In genomic region chr16:50313596-50314483, GRCh38 we compare ENCODE assay signal across 8 cellular contexts. TPM values are rescaled to one million over a fixed set of nuclear protein-coding genes. Genes with fewer than 3 reads are reported as not detected.
DNase-seq lines count a peak whose midpoint lies in the region; ATAC-seq and TF ChIP-seq lines count a peak whose summit lies in the region.

No MANE protein-coding gene starts in this region.

- H3K27ac Mint-ChIP-seq in osteocyte (ENCODE audit: unreplicated experiment), result no peak overlapping the region

- peak; percentile 81 for DNase-seq in CD1c-positive myeloid dendritic cell (ENCODE audit: extremely low spot score)
- DNase-seq in activated CD4-positive, alpha-beta T cell treated with anti-CD3 and anti-CD28 coated beads, Interleukin-2, amount 50 U/mL, for 1 hour, result peak; percentile 42
- DNase-seq in epithelial cell of esophagus (ENCODE audit: low read depth), result peak; percentile 41
- peak; percentile 83 for DNase-seq in osteocyte (ENCODE audit: extremely low spot score, unreplicated experiment)
- DNase-seq in kidney glomerular epithelial cell (lab: John Stamatoyannopoulos, UW), result no peak
- DNase-seq in NCI-H774 (lab: John Stamatoyannopoulos, UW), result no peak
- DNase-seq in NOMO-1 treated with dmso at 0.1 percent for 144 hours (lab: John Stamatoyannopoulos, UW; ENCODE audit: unreplicated experiment), result no peak

- H3K36me3 Mint-ChIP-seq in osteocyte (ENCODE audit: unreplicated experiment), result peaks cover 30% of the 10 kb centered on the region

- H3K27me3 Mint-ChIP-seq in osteocyte (ENCODE audit: unreplicated experiment), result no peaks in the 10 kb centered on the region

- TF ChIP-seq CTCF in epithelial cell of esophagus (IDR thresholded peaks at IDR 0.05; ENCODE audit: insufficient read depth, low read depth, low read length, missing control alignments) (no peak), osteocyte (IDR thresholded peaks at IDR 0.05) (no peak)

- no peaks in the 10 kb centered on the region for H3K9me3 Mint-ChIP-seq in osteocyte (ENCODE audit: unreplicated experiment)

- H3K4me3 ChIP-seq in epithelial cell of esophagus (ENCODE audit: low read length), result no peak overlapping the region

- peaks cover 22% of the 10 kb centered on the region for H3K4me1 Mint-ChIP-seq in osteocyte (ENCODE audit: unreplicated experiment)

- H3K4me3 Mint-ChIP-seq in osteocyte (ENCODE audit: unreplicated experiment), result no peak overlapping the region

- ATAC-seq in HG03108 (IDR thresholded peaks at IDR 0.05; ENCODE audit: unreplicated experiment), result no peak

RNA-seq across cellular contexts. Expression of gene ADCY7, which starts 47.5 kb away (rescaled TPM):
- total RNA-seq in osteocyte, result 4.6 TPM in 2 replicates

RNA-seq across cellular contexts. Expression of gene BRD7, which starts 54.9 kb away (rescaled TPM):
- total RNA-seq in osteocyte, result 58.4 and 72.3 TPM in 2 replicates

Comparison
In these comparisons a context has a peak if more than half of its experiments do, and no peak if none do; other contexts are left out.
1. DNase-seq: peak in CD1c-positive myeloid dendritic cell (single experiment), activated CD4-positive, alpha-beta T cell treated with anti-CD3 and anti-CD28 coated beads, Interleukin-2, amount 50 U/mL, for 1 hour (single experiment), epithelial cell of esophagus (single experiment) and osteocyte (single experiment); none in kidney glomerular epithelial cell (single experiment), NCI-H774 (single experiment) and NOMO-1 treated with dmso at 0.1 percent for 144 hours (single experiment).